In genomic region chr19:30029721-30030510, GRCh38 we compare ENCODE assay signal across 1 cellular context.
A peak's percentile ranks its signal among the peaks of the same experiment; 100 is the strongest.
TF ChIP-seq lines count a peak whose summit lies in the region.

No MANE protein-coding gene starts in this region.

TF ChIP-seq in GM12878, 131 proteins besides CTCF, POLR2A, EP300 and RAD21 (continued from another document and continues in another):
- TF ChIP-seq ZNF592 (IDR thresholded peaks at IDR 0.05), result no peak
- peak; percentile 84 for TF ChIP-seq IRF4 (IDR thresholded peaks at IDR 0.05; ENCODE audit: low read depth, low read length)
- TF ChIP-seq PAX5 (IDR thresholded peaks at IDR 0.05; ENCODE audit: borderline replicate concordance, low read depth, low read length), result peak; percentile 68
- TF ChIP-seq BCLAF1 (IDR thresholded peaks at IDR 0.05), result no peak
- no peak for TF ChIP-seq ASH2L (IDR thresholded peaks at IDR 0.05; ENCODE audit: borderline replicate concordance, low read depth)
- TF ChIP-seq NFIC (IDR thresholded peaks at IDR 0.05; ENCODE audit: low read depth, low read length), result peak; percentile 96
- peak; percentile 16 to 45; a peak in 1 of 4 replicates for TF ChIP-seq BHLHE40 (IDR thresholded peaks at IDR 0.05; ENCODE audit: borderline replicate concordance in 1 of 2, low read depth in 2 of 2, low read length in 1 of 2)
- peak; percentile 71; the same call in 1 of the 2 replicates for TF ChIP-seq MTA3 (IDR thresholded peaks at IDR 0.05; ENCODE audit: borderline replicate concordance, low read length)
- TF ChIP-seq ZBTB4 (CRISPR knock-in tag; IDR thresholded peaks at IDR 0.05), result no peak
- TF ChIP-seq RELB (IDR thresholded peaks at IDR 0.05; ENCODE audit: low read depth), result peak; percentile 93
- no peak for TF ChIP-seq ZZZ3 (IDR thresholded peaks at IDR 0.05; ENCODE audit: control insufficient read depth, insufficient read length, low read depth)
- TF ChIP-seq ZNF274 (IDR thresholded peaks at IDR 0.05; ENCODE audit: insufficient read depth, insufficient read length), result no peak
- no peak for TF ChIP-seq BRCA1 (IDR thresholded peaks at IDR 0.05; ENCODE audit: low read depth, low read length)
- no peak for TF ChIP-seq REST (IDR thresholded peaks at IDR 0.05; ENCODE audit: low read depth, low read length)
- TF ChIP-seq CBX3 (IDR thresholded peaks at IDR 0.05; ENCODE audit: borderline replicate concordance, low read depth), result no peak
- TF ChIP-seq RELA (IDR thresholded peaks at IDR 0.05; ENCODE audit: borderline replicate concordance, partially characterized antibody), result peak; percentile 95
- TF ChIP-seq MTA2 (IDR thresholded peaks at IDR 0.05; ENCODE audit: low read depth), result peak; percentile 88
- 0 out of 2 replicates have a peak, but pooled peaks have one; percentile 34 for TF ChIP-seq GABPA (IDR thresholded peaks at IDR 0.05; ENCODE audit: low read depth)
- TF ChIP-seq SIN3A (IDR thresholded peaks at IDR 0.05; ENCODE audit: low read depth, low read length), result no peak
- TF ChIP-seq PBX3 (IDR thresholded peaks at IDR 0.05; ENCODE audit: insufficient replicate concordance, low read depth, low read length), result no peak
- TF ChIP-seq ZNF207 (IDR thresholded peaks at IDR 0.05; ENCODE audit: borderline replicate concordance), result no peak
- peak; percentile 79 for TF ChIP-seq ATF7 (IDR thresholded peaks at IDR 0.05; ENCODE audit: low read depth)
- TF ChIP-seq MLLT1 (IDR thresholded peaks at IDR 0.05), result no peak
- TF ChIP-seq RAD51 (IDR thresholded peaks at IDR 0.05), result no peak; the same call in 1 of the 2 replicates
- TF ChIP-seq STAT3 (IDR thresholded peaks at IDR 0.05; ENCODE audit: low read depth, low read length), result no peak
- TF ChIP-seq SP1 (IDR thresholded peaks at IDR 0.05; ENCODE audit: low read depth, low read length), result no peak
- peak; percentile 42; the same call in 1 of the 2 replicates for TF ChIP-seq CHD2 (IDR thresholded peaks at IDR 0.05; ENCODE audit: borderline replicate concordance, low read depth, low read length)
- TF ChIP-seq ZNF687 (IDR thresholded peaks at IDR 0.05), result no peak
